33 cellular contexts compared by ENCODE assay signal in the genomic region with DNA sequence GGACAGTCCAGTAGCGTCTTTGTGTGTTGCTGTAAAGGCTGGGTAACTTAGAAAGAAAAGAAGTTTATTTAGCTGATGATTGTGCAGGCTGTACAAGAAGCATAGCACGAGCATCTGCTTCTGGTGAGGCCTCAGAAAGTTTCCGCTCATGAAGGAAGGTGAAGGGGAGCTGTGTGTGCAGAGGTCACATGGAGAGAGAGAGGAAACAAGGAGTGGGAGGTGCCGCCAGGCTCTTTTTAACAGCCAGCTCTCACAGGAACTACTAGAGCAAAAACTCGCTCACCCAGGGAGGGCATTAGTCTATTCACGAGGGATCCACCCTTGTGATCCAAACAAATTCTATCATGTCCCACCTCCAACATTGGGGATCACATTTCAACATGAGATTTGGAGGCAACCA.
"Had no signal": no experiment of that assay in that cellular context is flagged by ENCODE, and none has a peak within 500 bp of the region (broad histone marks: within the 10 kb centered on the region; RNA-seq: fewer than 3 reads in every experiment).

No MANE protein-coding gene starts in this region.

- H3K9me3 Mint-ChIP-seq: activated CD4-positive, alpha-beta memory T cell treated with anti-CD3 and anti-CD28 coated beads for 36 hours; activated CD4-positive, alpha-beta T cell treated with anti-CD3 and anti-CD28 coated beads, Interleukin-2, amount 10 ng/mL, durations not matched to agents 24 days and 14 days; activated naive CD4-positive, alpha-beta T cell treated with anti-CD3 and anti-CD28 coated beads, Interleukin-2, amount 50 U/mL, for 24 hours; activated naive CD8-positive, alpha-beta T cell treated with anti-CD3 and anti-CD28 coated beads, Interleukin-2, amount 50 U/mL, for 24 hours; activated T-helper 1 cell treated with anti-CD3 and anti-CD28 coated beads, Interleukin-12 subunit alpha, Interleukin-12 subunit beta, Interleukin-2, Interleukin-4 antibody, amounts not matched to agents 30 ng/mL and 10 ng/mL and 1 ng/mL, durations not matched to agents 14 hours and 24 hours and 36 hours; central memory CD8-positive, alpha-beta T cell; dendritic cell treated with granulocyte-macrophage colony-stimulating factor and Interleukin-4, amounts not matched to agents 40 ng/mL and 50 ng/mL, for 4 days; naive thymus-derived CD8-positive, alpha-beta T cell; stimulated activated naive B cell treated with anti-CD40 and anti-IgM and Interleukin-4, amounts not matched to agents 10 μg/mL and 1 μg/mL and 100 μg/mL, for 72 hours had no signal

- DNase-seq: activated CD4-positive, alpha-beta memory T cell treated with anti-CD3 and anti-CD28 coated beads for 36 hours; activated CD4-positive, alpha-beta T cell treated with anti-CD3 and anti-CD28 coated beads, Interleukin-2, amount 10 ng/mL, durations not matched to agents 24 days and 14 days; activated CD4-positive, CD25-positive, alpha-beta regulatory T cell treated with anti-CD3 and anti-CD28 coated beads, Interleukin-2, amount 50 U/mL, for 72 hours; activated CD8-positive, alpha-beta memory T cell treated with anti-CD3 and anti-CD28 coated beads, Interleukin-2, amount 50 U/mL, for 4 hours; activated effector memory CD4-positive, alpha-beta T cell treated with anti-CD3 and anti-CD28 coated beads, Interleukin-2, amount 50 U/mL, for 16 hours; activated naive CD8-positive, alpha-beta T cell treated with anti-CD3 and anti-CD28 coated beads, Interleukin-2, amount 50 U/mL, for 24 hours; activated T-cell treated with anti-CD3 and anti-CD28 coated beads, Interleukin-2, amount 50 U/mL, for 1 hour; effector CD4-positive, alpha-beta T cell; esophagus squamous epithelium; foreskin melanocyte; heart right ventricle; kidney glomerular epithelial cell; lower lobe of right lung; mesenchymal stem cell; naive thymus-derived CD8-positive, alpha-beta T cell; occipital lobe; psoas muscle; stimulated activated CD4-positive, alpha-beta T cell treated with anti-CD3 and anti-CD28 coated beads, Interleukin-15, amount 100 ng/mL, for 24 hours; stimulated activated CD4-positive, alpha-beta T cell treated with anti-CD3 and anti-CD28 coated beads, Interleukin-2, amount 100 ng/mL, for 24 hours; stimulated activated naive B cell treated with anti-CD40 and anti-IgM and Interleukin-4, amounts not matched to agents 10 μg/mL and 1 μg/mL and 100 μg/mL, for 72 hours; stomach; T-helper 9 cell; upper lobe of right lung; WERI-Rb-1 had no signal

- H3K9ac ChIP-seq: parathyroid adenoma had no signal

- H3K36me3 ChIP-seq: breast epithelium, esophagus squamous epithelium, heart right ventricle, left lung, lower lobe of right lung, stomach, thyroid gland, upper lobe of right lung had no signal

- H3K4me3 ChIP-seq: breast epithelium, esophagus squamous epithelium, heart right ventricle, left lung, lower lobe of right lung, psoas muscle, stomach, thyroid gland, upper lobe of right lung had no signal

- H3K79me2 ChIP-seq: parathyroid adenoma had no signal

- H3K27me3 ChIP-seq: breast epithelium, esophagus squamous epithelium, heart right ventricle, left lung, stomach, thyroid gland, upper lobe of right lung had no signal

- H3K4me1 Mint-ChIP-seq: activated CD4-positive, alpha-beta T cell treated with anti-CD3 and anti-CD28 coated beads, Interleukin-2, amount 10 ng/mL, durations not matched to agents 24 days and 14 days; activated naive CD4-positive, alpha-beta T cell treated with anti-CD3 and anti-CD28 coated beads, Interleukin-2, amount 50 U/mL, for 24 hours; activated naive CD8-positive, alpha-beta T cell treated with anti-CD3 and anti-CD28 coated beads, Interleukin-2, amount 50 U/mL, for 24 hours; central memory CD8-positive, alpha-beta T cell; naive thymus-derived CD8-positive, alpha-beta T cell; stimulated activated naive B cell treated with anti-CD40 and anti-IgM and Interleukin-4, amounts not matched to agents 10 μg/mL and 1 μg/mL and 100 μg/mL, for 72 hours had no signal

- H3K36me3 Mint-ChIP-seq: activated CD4-positive, alpha-beta memory T cell treated with anti-CD3 and anti-CD28 coated beads for 36 hours; activated naive CD4-positive, alpha-beta T cell treated with anti-CD3 and anti-CD28 coated beads, Interleukin-2, amount 50 U/mL, for 24 hours; naive thymus-derived CD8-positive, alpha-beta T cell; stimulated activated naive B cell treated with anti-CD40 and anti-IgM and Interleukin-4, amounts not matched to agents 10 μg/mL and 1 μg/mL and 100 μg/mL, for 72 hours had no signal

- H3K4me3 Mint-ChIP-seq: activated CD4-positive, alpha-beta memory T cell treated with anti-CD3 and anti-CD28 coated beads for 36 hours; activated CD4-positive, alpha-beta T cell treated with anti-CD3 and anti-CD28 coated beads, Interleukin-2, amount 10 ng/mL, durations not matched to agents 24 days and 14 days; activated naive CD4-positive, alpha-beta T cell treated with anti-CD3 and anti-CD28 coated beads, Interleukin-2, amount 50 U/mL, for 24 hours; activated naive CD8-positive, alpha-beta T cell treated with anti-CD3 and anti-CD28 coated beads, Interleukin-2, amount 50 U/mL, for 24 hours; activated T-helper 1 cell treated with anti-CD3 and anti-CD28 coated beads, Interleukin-12 subunit alpha, Interleukin-12 subunit beta, Interleukin-2, Interleukin-4 antibody, amounts not matched to agents 30 ng/mL and 10 ng/mL and 1 ng/mL, durations not matched to agents 14 hours and 24 hours and 36 hours; central memory CD8-positive, alpha-beta T cell; dendritic cell treated with granulocyte-macrophage colony-stimulating factor and Interleukin-4, amounts not matched to agents 40 ng/mL and 50 ng/mL, for 4 days; naive thymus-derived CD8-positive, alpha-beta T cell; neural crest cell; stimulated activated naive B cell treated with anti-CD40 and anti-IgM and Interleukin-4, amounts not matched to agents 10 μg/mL and 1 μg/mL and 100 μg/mL, for 72 hours had no signal

- H3K27me3 Mint-ChIP-seq: activated naive CD4-positive, alpha-beta T cell treated with anti-CD3 and anti-CD28 coated beads, Interleukin-2, amount 50 U/mL, for 24 hours; central memory CD8-positive, alpha-beta T cell; dendritic cell treated with granulocyte-macrophage colony-stimulating factor and Interleukin-4, amounts not matched to agents 40 ng/mL and 50 ng/mL, for 4 days had no signal

- H2AFZ ChIP-seq: parathyroid adenoma had no signal

- H3K9me3 ChIP-seq: breast epithelium, esophagus squamous epithelium, heart right ventricle, left lung, lower lobe of right lung, psoas muscle, stomach, thyroid gland, upper lobe of right lung had no signal

- H3K27ac Mint-ChIP-seq: activated CD4-positive, alpha-beta memory T cell treated with anti-CD3 and anti-CD28 coated beads for 36 hours; activated CD4-positive, alpha-beta T cell treated with anti-CD3 and anti-CD28 coated beads, Interleukin-2, amount 10 ng/mL, durations not matched to agents 24 days and 14 days; activated naive CD4-positive, alpha-beta T cell treated with anti-CD3 and anti-CD28 coated beads, Interleukin-2, amount 50 U/mL, for 24 hours; activated naive CD8-positive, alpha-beta T cell treated with anti-CD3 and anti-CD28 coated beads, Interleukin-2, amount 50 U/mL, for 24 hours; activated T-helper 1 cell treated with anti-CD3 and anti-CD28 coated beads, Interleukin-12 subunit alpha, Interleukin-12 subunit beta, Interleukin-2, Interleukin-4 antibody, amounts not matched to agents 30 ng/mL and 10 ng/mL and 1 ng/mL, durations not matched to agents 14 hours and 24 hours and 36 hours; dendritic cell treated with granulocyte-macrophage colony-stimulating factor and Interleukin-4, amounts not matched to agents 40 ng/mL and 50 ng/mL, for 4 days; naive thymus-derived CD8-positive, alpha-beta T cell; stimulated activated naive B cell treated with anti-CD40 and anti-IgM and Interleukin-4, amounts not matched to agents 10 μg/mL and 1 μg/mL and 100 μg/mL, for 72 hours had no signal

- ATAC-seq: activated naive CD8-positive, alpha-beta T cell treated with anti-CD3 and anti-CD28 coated beads, Interleukin-2, amount 50 U/mL, for 24 hours; heart right ventricle; left lung; naive thymus-derived CD8-positive, alpha-beta T cell; psoas muscle; stimulated activated naive B cell treated with anti-CD40 and anti-IgM and Interleukin-4, amounts not matched to agents 10 μg/mL and 1 μg/mL and 100 μg/mL, for 72 hours; upper lobe of right lung had no signal

- H3K4me1 ChIP-seq: breast epithelium, esophagus squamous epithelium, left lung, lower lobe of right lung, parathyroid adenoma, psoas muscle, upper lobe of right lung had no signal
